Comparison of ENCODE assay signal across 8 cellular contexts in genomic region chr1:11735854-11736745, GRCh38.
DNase-seq lines count a peak whose midpoint lies in the region; ATAC-seq, FAIRE-seq and TF ChIP-seq lines count a peak whose summit lies in the region.

Gene AGTRAP, plus strand, starts transcription at chr1:11736136. Its CDS starts 73 bp downstream, at chr1:11736209.

- TF ChIP-seq CTCF in OCI-LY3 (IDR thresholded peaks at IDR 0.05; ENCODE audit: low read depth, low read length): no peak

- no peaks in the 10 kb centered on the region for H3K27me3 ChIP-seq in OCI-LY3 (ENCODE audit: low read depth, low read length)

- no peaks in the 10 kb centered on the region for H3K36me3 ChIP-seq in OCI-LY3 (replicated peaks; ENCODE audit: low read depth, low read length)

- peak; percentile 59 for ATAC-seq in GM19324 (IDR thresholded peaks at IDR 0.05; ENCODE audit: low FRiP score, unreplicated experiment)

- FAIRE-seq in HTR-8/SVneo (lab: Jason Lieb, UNC): peak; percentile 54

- peak within 1 kb of the TSS; percentile 94 for H3K4me2 ChIP-seq in OCI-LY3 (ENCODE audit: low read length)

- DNase-seq in AML-193 (lab: John Stamatoyannopoulos, UW) (peak; percentile 80 to 87), HTR-8/SVneo (ENCODE audit: insufficient read length, low spot score) (peak; percentile 86), activated T-cell treated with anti-CD3 and anti-CD28 coated beads for 1 hour (ENCODE audit: low read depth) (peak; percentile 74), epidermal melanocyte (ENCODE audit: insufficient read length, low spot score) (peak; percentile 85), middle frontal gyrus (ENCODE audit: extremely low spot score, low spot score) (peak; percentile 92)
- peak; percentile 71 to 73 for DNase-seq in stimulated activated CD8-positive, alpha-beta memory T cell treated with anti-CD3 and anti-CD28 coated beads, Interleukin-2, amount 100 ng/mL, for 1 hour (ENCODE audit: low read depth in 2 of 2)

- no peaks in the 10 kb centered on the region for H4K20me1 ChIP-seq in OCI-LY3 (ENCODE audit: insufficient read depth, low read length)

- peak within 1 kb of the TSS; percentile 86 for H3K9ac ChIP-seq in OCI-LY3 (ENCODE audit: low read length)

- peaks cover 10% of the 10 kb centered on the region for H3K4me1 ChIP-seq in OCI-LY3 (ENCODE audit: low read length)

- H3K4me3 ChIP-seq in OCI-LY3 (ENCODE audit: low read length): peak within 1 kb of the TSS; percentile 97

- peak within 1 kb of the TSS; percentile 86 for H2AFZ ChIP-seq in OCI-LY3 (ENCODE audit: low read depth, low read length)

- no peaks in the 10 kb centered on the region for H3K79me2 ChIP-seq in OCI-LY3 (ENCODE audit: low read length)

- no peak within 1 kb of the TSS for H3K27ac ChIP-seq in OCI-LY3 (ENCODE audit: low read length)

- H3K9me3 ChIP-seq in OCI-LY3 (ENCODE audit: insufficient read depth, low read length): no peaks in the 10 kb centered on the region
